Comparison of ENCODE assay signal across 8 cellular contexts in the genomic region with DNA sequence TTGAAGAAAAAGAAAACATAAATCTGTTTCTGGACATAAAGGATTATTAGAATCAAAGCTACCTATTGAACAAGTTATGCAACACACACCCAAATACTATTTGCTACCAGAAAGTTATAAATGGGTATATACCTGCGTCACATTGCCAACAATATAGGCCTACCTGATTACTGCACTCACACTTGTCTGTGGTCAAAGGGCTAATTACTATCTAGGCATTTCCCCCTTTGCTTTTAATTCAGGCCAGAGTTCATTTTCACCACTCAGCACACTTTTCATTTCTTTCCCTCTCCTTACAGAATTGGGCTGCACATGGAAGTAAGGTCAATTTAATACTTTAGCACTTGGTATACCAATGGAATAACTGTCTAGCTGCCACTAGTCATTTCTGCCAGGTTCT. TPM values are rescaled to one million over a fixed set of nuclear protein-coding genes. Genes with fewer than 3 reads are reported as not detected.
A peak's percentile ranks its signal among the peaks of the same experiment; 100 is the strongest.
DNase-seq lines count a peak whose midpoint lies in the region; ATAC-seq and TF ChIP-seq lines count a peak whose summit lies in the region.

No MANE protein-coding gene starts in this region.

- in situ Hi-C loops in GM13976 (cut with MboI; ENCODE audit: low sequenced_read_pairs, unreplicated experiment), result no loop called here

- WGBS in endodermal cell (ENCODE audit: insufficient coverage in 1 of 2, insufficient read length in 1 of 2), 2 experiments, result 96 to 100% methylated on average over 1 of the region's 1 CpG
- WGBS in ovary, 3 donors, result 67 to 85% (median 83%) methylated on average over 1 of the region's 1 CpG

- peak overlapping the region; percentile 88; the same call in 1 of the 2 replicates for H3K9ac ChIP-seq in OCI-LY3 (ENCODE audit: low read length)
- peak overlapping the region; percentile 74 for H3K9ac ChIP-seq in endodermal cell (ENCODE audit: extremely low read depth, low read length, poor library complexity, severe bottlenecking)

- BruUV-seq in Caco-2 (replicated peaks; lab: Mats Ljungman, UMichigan), result TSS peak; percentile 49

- DNase-seq in Caco-2, result no peak
- no peak for DNase-seq in endodermal cell
- no peak for DNase-seq in ovary
- no peak for DNase-seq in GM13976 (ENCODE audit: low spot score)
- DNase-seq in hepatic stellate cell (ENCODE audit: low spot score), result no peak
- DNase-seq in NCI-H524 (lab: John Stamatoyannopoulos, UW), result no peak

- TF ChIP-seq POLR2A in ovary (IDR thresholded peaks at IDR 0.05), result no peak

- CTCF ChIA-PET in Caco-2 (lab: Charles Lee), result no interaction called here

- intact Hi-C loops in Caco-2 (cut with micrococcal nuclease; ENCODE audit: unreplicated experiment), result loop anchor here (5.0 to 10.0 kb wide), 2 partner anchors 83 to 375 kb away; partner anchors contain the start of genes DMAC2L, L2HGDH and NEMF
- intact Hi-C loops in ovary (cut with DNase I), result no loop called here

- peaks cover 41% of the 10 kb centered on the region for H3K79me2 ChIP-seq in OCI-LY3 (ENCODE audit: low read length)

- H3K27me3 ChIP-seq in Caco-2 (replicated peaks; ENCODE audit: control insufficient read depth, insufficient read depth, low read length), result no peaks in the 10 kb centered on the region
- no peaks in the 10 kb centered on the region for H3K27me3 ChIP-seq in OCI-LY3 (ENCODE audit: low read depth, low read length)
- H3K27me3 ChIP-seq in endodermal cell (ENCODE audit: control insufficient read depth, insufficient read depth, low read length, poor library complexity, severe bottlenecking), result no peaks in the 10 kb centered on the region
- H3K27me3 ChIP-seq in ovary, result no peaks in the 10 kb centered on the region

- H3K4me1 ChIP-seq in Caco-2 (peaks cover 6% of the 10 kb centered on the region; the same call in 1 of the 2 replicates), OCI-LY3 (ENCODE audit: low read length) (peaks cover 17% of the 10 kb centered on the region), endodermal cell (ENCODE audit: control insufficient read depth, insufficient read depth, low read length) (peaks cover 4% of the 10 kb centered on the region), ovary (ENCODE audit: insufficient read depth) (peaks cover 4% of the 10 kb centered on the region)

- POLR2A ChIA-PET in Caco-2 (lab: Charles Lee), result no interaction called here

- H3K4me2 ChIP-seq in OCI-LY3 (ENCODE audit: low read length), result peak overlapping the region; percentile 85

- TF ChIP-seq EP300 in ovary (IDR thresholded peaks at IDR 0.05), result no peak

- peak overlapping the region; percentile 76 for H3K4me3 ChIP-seq in Caco-2 (ENCODE audit: low read depth, low read length)
- peak overlapping the region; percentile 98 for H3K4me3 ChIP-seq in OCI-LY3 (ENCODE audit: low read length)
- H3K4me3 ChIP-seq in endodermal cell (ENCODE audit: low read length), result peak overlapping the region; percentile 98
- peak overlapping the region; percentile 89 for H3K4me3 ChIP-seq in ovary

- no peak overlapping the region for H3K27ac Mint-ChIP-seq in Caco-2 (ENCODE audit: unreplicated experiment)
- H3K27ac Mint-ChIP-seq in endodermal cell, result no peak overlapping the region

- no peaks in the 10 kb centered on the region for H3K36me3 ChIP-seq in Caco-2 (ENCODE audit: control insufficient read depth, insufficient read depth, low read length)
- H3K36me3 ChIP-seq in OCI-LY3 (replicated peaks; ENCODE audit: low read depth, low read length), result peaks cover 7% of the 10 kb centered on the region
- H3K36me3 ChIP-seq in endodermal cell (ENCODE audit: control insufficient read depth, insufficient read depth, low read length), result no peaks in the 10 kb centered on the region
- no peaks in the 10 kb centered on the region for H3K36me3 ChIP-seq in ovary

- H4K20me1 ChIP-seq in OCI-LY3 (ENCODE audit: insufficient read depth, low read length), result peaks cover 21% of the 10 kb centered on the region

- no peak overlapping the region for H3K27ac ChIP-seq in OCI-LY3 (ENCODE audit: low read length)
- no peak overlapping the region for H3K27ac ChIP-seq in endodermal cell (ENCODE audit: low read depth, low read length)
- H3K27ac ChIP-seq in ovary, result no peak overlapping the region

- H3K9me3 Mint-ChIP-seq in Caco-2 (ENCODE audit: unreplicated experiment), result no peaks in the 10 kb centered on the region
- H3K9me3 Mint-ChIP-seq in endodermal cell, result peaks cover 12% of the 10 kb centered on the region

- no peak for ATAC-seq in HG02884 (IDR thresholded peaks at IDR 0.05; ENCODE audit: unreplicated experiment)

- H3K4me1 Mint-ChIP-seq in Caco-2 (ENCODE audit: low read depth, unreplicated experiment), result no peaks in the 10 kb centered on the region
- peaks cover 33% of the 10 kb centered on the region for H3K4me1 Mint-ChIP-seq in endodermal cell

- H3K4me3 Mint-ChIP-seq in Caco-2 (ENCODE audit: unreplicated experiment), result peak overlapping the region; percentile 87
- H3K4me3 Mint-ChIP-seq in endodermal cell, result peak overlapping the region; percentile 78

- no peak overlapping the region for H2AFZ ChIP-seq in OCI-LY3 (ENCODE audit: low read depth, low read length)

- no peaks in the 10 kb centered on the region for H3K27me3 Mint-ChIP-seq in Caco-2 (ENCODE audit: insufficient read depth, unreplicated experiment)
- no peaks in the 10 kb centered on the region for H3K27me3 Mint-ChIP-seq in endodermal cell (ENCODE audit: insufficient read depth)

- TF ChIP-seq CTCF in Caco-2 (IDR thresholded peaks at IDR 0.05; ENCODE audit: insufficient read depth in 1 of 2, low read depth in 1 of 2, low read length in 1 of 2, severe bottlenecking in 1 of 2, unreplicated experiment in 1 of 2) (no peak), OCI-LY3 (IDR thresholded peaks at IDR 0.05; ENCODE audit: low read depth, low read length) (no peak), endodermal cell (conservative IDR thresholded peaks at IDR 0.05) (no peak), ovary (IDR thresholded peaks at IDR 0.05) (no peak), GM13976 (IDR thresholded peaks at IDR 0.05; ENCODE audit: borderline replicate concordance, control extremely low read depth, extremely low read depth, insufficient read depth, missing control alignments) (no peak)

- H3K36me3 Mint-ChIP-seq in Caco-2 (ENCODE audit: insufficient read depth, unreplicated experiment), result peaks cover 5% of the 10 kb centered on the region
- H3K36me3 Mint-ChIP-seq in endodermal cell (ENCODE audit: low read depth), result peaks cover 10% of the 10 kb centered on the region

- H3K9me3 ChIP-seq in Caco-2, result no peaks in the 10 kb centered on the region
- H3K9me3 ChIP-seq in OCI-LY3 (ENCODE audit: insufficient read depth, low read length), result no peaks in the 10 kb centered on the region
- peaks cover 12% of the 10 kb centered on the region for H3K9me3 ChIP-seq in endodermal cell (ENCODE audit: control insufficient read depth, low read length)
- no peaks in the 10 kb centered on the region for H3K9me3 ChIP-seq in ovary

RNA-seq across cellular contexts. Expression of gene SOS2, which starts 1.7 kb away (rescaled TPM):
- total RNA-seq in Caco-2 (2022), result 13.0 and 13.9 TPM in 2 replicates
- 10 to 100 TPM; 19.6 to 20.4 TPM for total RNA-seq in endodermal cell
- polyA plus RNA-seq in endodermal cell (2013, experiment 1 of 2), result 28.2 TPM
- 26.1 TPM for polyA plus RNA-seq in endodermal cell (2013, experiment 2 of 2)
- total RNA-seq in ovary, result 10 to 100 TPM; 20.6 to 29.3 (median 27.4) TPM
- polyA plus RNA-seq in ovary, result 10 to 100 TPM; 10.2 to 20.5 TPM
